1 cellular context compared by ENCODE assay signal in the genomic region with DNA sequence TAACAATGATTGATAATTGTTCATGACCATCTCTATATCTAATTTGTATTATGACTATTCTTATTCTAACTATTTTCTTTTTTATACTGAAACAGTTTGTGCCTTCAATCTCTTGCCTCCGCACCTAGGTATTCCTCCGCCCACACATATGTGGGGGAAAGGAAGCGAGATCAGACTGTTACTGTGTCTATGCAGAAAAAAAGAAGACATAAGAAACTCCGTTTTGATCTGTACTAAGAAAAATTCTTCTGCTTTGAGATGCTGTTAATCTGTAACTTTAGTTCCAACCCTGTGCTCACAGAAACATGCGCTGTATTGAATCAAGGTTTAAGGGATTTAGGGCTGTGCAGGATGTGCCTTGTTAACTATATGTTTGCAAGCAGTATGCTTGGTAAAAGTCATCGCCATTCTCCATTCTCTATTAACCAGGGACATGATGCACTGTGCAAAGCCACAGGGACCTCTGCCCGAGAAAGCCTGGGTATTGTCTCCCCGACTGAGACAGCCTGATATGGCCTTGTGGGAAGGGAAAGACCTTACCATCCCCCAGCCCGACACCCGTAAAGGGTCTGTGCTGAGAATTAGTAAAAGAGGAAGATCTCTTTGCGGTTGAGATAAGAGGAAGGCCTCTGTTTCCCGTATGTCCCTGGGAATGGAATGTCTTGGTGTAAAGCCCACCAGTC.
TF ChIP-seq lines count a peak whose summit lies in the region.

No MANE protein-coding gene starts in this region.

TF ChIP-seq in HepG2, 621 proteins besides CTCF, POLR2A, EP300 and RAD21 (continued from another document):
- TF ChIP-seq, protein P1, sequence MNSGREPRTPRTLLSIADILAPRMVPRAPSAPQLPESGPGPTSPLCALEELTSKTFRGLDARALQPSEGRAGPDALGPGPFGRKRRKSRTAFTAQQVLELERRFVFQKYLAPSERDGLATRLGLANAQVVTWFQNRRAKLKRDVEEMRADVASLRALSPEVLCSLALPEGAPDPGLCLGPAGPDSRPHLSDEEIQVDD (CRISPR knock-in tag; IDR thresholded peaks at IDR 0.05; ENCODE audit: borderline replicate concordance): no peak
- TF ChIP-seq, protein P2, sequence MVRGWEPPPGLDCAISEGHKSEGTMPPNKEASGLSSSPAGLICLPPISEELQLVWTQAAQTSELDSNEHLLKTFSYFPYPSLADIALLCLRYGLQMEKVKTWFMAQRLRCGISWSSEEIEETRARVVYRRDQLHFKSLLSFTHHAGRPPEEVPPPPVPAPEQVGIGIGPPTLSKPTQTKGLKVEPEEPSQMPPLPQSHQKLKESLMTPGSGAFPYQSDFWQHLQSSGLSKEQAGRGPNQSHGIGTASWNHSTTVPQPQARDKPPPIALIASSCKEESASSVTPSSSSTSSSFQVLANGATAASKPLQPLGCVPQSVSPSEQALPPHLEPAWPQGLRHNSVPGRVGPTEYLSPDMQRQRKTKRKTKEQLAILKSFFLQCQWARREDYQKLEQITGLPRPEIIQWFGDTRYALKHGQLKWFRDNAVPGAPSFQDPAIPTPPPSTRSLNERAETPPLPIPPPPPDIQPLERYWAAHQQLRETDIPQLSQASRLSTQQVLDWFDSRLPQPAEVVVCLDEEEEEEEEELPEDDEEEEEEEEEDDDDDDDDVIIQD (CRISPR knock-in tag; IDR thresholded peaks at IDR 0.05; ENCODE audit: low read depth): no peak
- no peak for TF ChIP-seq SPEN (CRISPR knock-in tag; IDR thresholded peaks at IDR 0.05; ENCODE audit: low read depth)
- peak; percentile 31; the same call in 1 of the 2 replicates for TF ChIP-seq NCOA2 (CRISPR knock-in tag; IDR thresholded peaks at IDR 0.05)
- TF ChIP-seq IRF2 (CRISPR knock-in tag; IDR thresholded peaks at IDR 0.05): peak; percentile 31; the same call in 1 of the 2 replicates
- no peak for TF ChIP-seq CHD4 (IDR thresholded peaks at IDR 0.05; ENCODE audit: borderline replicate concordance, low read length)
- no peak for TF ChIP-seq PCBP1 (IDR thresholded peaks at IDR 0.05; ENCODE audit: borderline replicate concordance, low read depth, low read length)
- TF ChIP-seq PITX1 (CRISPR knock-in tag; IDR thresholded peaks at IDR 0.05): peak; percentile 94
- TF ChIP-seq, protein P3, sequence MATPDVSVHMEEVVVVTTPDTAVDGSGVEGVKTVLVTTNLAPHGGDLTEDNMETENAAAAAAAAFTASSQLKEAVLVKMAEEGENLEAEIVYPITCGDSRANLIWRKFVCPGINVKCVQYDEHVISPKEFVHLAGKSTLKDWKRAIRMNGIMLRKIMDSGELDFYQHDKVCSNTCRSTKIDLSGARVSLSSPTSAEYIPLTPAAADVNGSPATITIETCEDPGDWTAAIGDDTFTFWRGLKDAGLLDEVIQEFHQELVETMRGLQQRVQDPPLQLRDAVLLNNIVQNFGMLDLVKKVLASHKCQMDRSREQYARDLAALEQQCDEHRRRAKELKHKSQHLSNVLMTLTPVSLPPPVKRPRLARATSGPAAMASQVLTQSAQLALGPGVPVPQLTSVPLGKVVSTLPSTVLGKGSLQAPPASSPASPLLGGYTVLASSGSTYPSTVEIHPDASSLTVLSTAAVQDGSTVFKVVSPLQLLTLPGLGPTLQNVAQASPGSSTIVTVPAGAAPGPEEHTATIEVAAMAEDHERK (CRISPR knock-in tag; IDR thresholded peaks at IDR 0.05; ENCODE audit: low read depth): no peak
- no peak for TF ChIP-seq KLF11 (CRISPR knock-in tag; IDR thresholded peaks at IDR 0.05)
- TF ChIP-seq, protein P4, sequence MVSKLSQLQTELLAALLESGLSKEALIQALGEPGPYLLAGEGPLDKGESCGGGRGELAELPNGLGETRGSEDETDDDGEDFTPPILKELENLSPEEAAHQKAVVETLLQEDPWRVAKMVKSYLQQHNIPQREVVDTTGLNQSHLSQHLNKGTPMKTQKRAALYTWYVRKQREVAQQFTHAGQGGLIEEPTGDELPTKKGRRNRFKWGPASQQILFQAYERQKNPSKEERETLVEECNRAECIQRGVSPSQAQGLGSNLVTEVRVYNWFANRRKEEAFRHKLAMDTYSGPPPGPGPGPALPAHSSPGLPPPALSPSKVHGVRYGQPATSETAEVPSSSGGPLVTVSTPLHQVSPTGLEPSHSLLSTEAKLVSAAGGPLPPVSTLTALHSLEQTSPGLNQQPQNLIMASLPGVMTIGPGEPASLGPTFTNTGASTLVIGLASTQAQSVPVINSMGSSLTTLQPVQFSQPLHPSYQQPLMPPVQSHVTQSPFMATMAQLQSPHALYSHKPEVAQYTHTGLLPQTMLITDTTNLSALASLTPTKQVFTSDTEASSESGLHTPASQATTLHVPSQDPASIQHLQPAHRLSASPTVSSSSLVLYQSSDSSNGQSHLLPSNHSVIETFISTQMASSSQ (IDR thresholded peaks at IDR 0.05; ENCODE audit: low read depth): peak; percentile 61; the same call in 1 of the 2 replicates
- TF ChIP-seq, protein P4 (CRISPR knock-in tag; IDR thresholded peaks at IDR 0.05; ENCODE audit: borderline replicate concordance): 0 out of 2 replicates have a peak, but pooled peaks have one; percentile 46
- TF ChIP-seq KDM5A (IDR thresholded peaks at IDR 0.05; ENCODE audit: borderline replicate concordance, low read length): no peak
- TF ChIP-seq ZNF674 (CRISPR knock-in tag; IDR thresholded peaks at IDR 0.05; ENCODE audit: low read depth): no peak
- no peak for TF ChIP-seq ZNF737 (CRISPR knock-in tag; IDR thresholded peaks at IDR 0.05; ENCODE audit: borderline replicate concordance)
- no peak for TF ChIP-seq GLI4 (CRISPR knock-in tag; IDR thresholded peaks at IDR 0.05; ENCODE audit: borderline replicate concordance)
- TF ChIP-seq, protein P5, sequence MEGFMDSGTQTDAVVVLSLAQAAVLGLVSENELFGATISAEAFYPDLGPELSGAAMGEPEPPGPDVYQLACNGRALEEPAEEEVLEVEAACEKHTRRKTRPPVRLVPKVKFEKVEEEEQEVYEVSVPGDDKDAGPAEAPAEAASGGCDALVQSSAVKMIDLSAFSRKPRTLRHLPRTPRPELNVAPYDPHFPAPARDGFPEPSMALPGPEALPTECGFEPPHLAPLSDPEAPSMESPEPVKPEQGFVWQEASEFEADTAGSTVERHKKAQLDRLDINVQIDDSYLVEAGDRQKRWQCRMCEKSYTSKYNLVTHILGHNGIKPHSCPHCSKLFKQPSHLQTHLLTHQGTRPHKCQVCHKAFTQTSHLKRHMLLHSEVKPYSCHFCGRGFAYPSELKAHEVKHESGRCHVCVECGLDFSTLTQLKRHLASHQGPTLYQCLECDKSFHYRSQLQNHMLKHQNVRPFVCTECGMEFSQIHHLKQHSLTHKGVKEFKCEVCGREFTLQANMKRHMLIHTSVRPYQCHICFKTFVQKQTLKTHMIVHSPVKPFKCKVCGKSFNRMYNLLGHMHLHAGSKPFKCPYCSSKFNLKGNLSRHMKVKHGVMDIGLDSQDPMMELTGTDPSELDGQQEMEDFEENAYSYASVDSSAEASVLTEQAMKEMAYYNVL (CRISPR knock-in tag; IDR thresholded peaks at IDR 0.05; ENCODE audit: borderline replicate concordance): 0 out of 2 replicates have a peak, but pooled peaks have one; percentile 35
- TF ChIP-seq GABPB1 (CRISPR knock-in tag; IDR thresholded peaks at IDR 0.05): no peak
- TF ChIP-seq PHF5A (CRISPR knock-in tag; IDR thresholded peaks at IDR 0.05; ENCODE audit: low read depth, unreplicated experiment): no peak
- TF ChIP-seq, protein P6, sequence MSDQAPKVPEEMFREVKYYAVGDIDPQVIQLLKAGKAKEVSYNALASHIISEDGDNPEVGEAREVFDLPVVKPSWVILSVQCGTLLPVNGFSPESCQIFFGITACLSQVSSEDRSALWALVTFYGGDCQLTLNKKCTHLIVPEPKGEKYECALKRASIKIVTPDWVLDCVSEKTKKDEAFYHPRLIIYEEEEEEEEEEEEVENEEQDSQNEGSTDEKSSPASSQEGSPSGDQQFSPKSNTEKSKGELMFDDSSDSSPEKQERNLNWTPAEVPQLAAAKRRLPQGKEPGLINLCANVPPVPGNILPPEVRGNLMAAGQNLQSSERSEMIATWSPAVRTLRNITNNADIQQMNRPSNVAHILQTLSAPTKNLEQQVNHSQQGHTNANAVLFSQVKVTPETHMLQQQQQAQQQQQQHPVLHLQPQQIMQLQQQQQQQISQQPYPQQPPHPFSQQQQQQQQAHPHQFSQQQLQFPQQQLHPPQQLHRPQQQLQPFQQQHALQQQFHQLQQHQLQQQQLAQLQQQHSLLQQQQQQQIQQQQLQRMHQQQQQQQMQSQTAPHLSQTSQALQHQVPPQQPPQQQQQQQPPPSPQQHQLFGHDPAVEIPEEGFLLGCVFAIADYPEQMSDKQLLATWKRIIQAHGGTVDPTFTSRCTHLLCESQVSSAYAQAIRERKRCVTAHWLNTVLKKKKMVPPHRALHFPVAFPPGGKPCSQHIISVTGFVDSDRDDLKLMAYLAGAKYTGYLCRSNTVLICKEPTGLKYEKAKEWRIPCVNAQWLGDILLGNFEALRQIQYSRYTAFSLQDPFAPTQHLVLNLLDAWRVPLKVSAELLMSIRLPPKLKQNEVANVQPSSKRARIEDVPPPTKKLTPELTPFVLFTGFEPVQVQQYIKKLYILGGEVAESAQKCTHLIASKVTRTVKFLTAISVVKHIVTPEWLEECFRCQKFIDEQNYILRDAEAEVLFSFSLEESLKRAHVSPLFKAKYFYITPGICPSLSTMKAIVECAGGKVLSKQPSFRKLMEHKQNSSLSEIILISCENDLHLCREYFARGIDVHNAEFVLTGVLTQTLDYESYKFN (CRISPR knock-in tag; conservative IDR thresholded peaks at IDR 0.05): peak; percentile 55
- no peak for TF ChIP-seq RXRA (CRISPR knock-in tag; IDR thresholded peaks at IDR 0.05)
- TF ChIP-seq ZFX (CRISPR knock-in tag; IDR thresholded peaks at IDR 0.05; ENCODE audit: low read depth): peak; percentile 18; the same call in 1 of the 2 replicates
